8 cellular contexts compared by ENCODE assay signal in genomic region chr14:68947802-68948201, GRCh38. TPM values are rescaled to one million over a fixed set of nuclear protein-coding genes. Genes with fewer than 3 reads are reported as not detected.
DNase-seq lines count a peak whose midpoint lies in the region; ATAC-seq and TF ChIP-seq lines count a peak whose summit lies in the region.

No MANE protein-coding gene starts in this region.

- no peak overlapping the region for H3K4me3 Mint-ChIP-seq in WTC11

- no peak overlapping the region for H3K14ac ChIP-seq in IMR-90 (replicated peaks; ENCODE audit: low read depth, low read length)

- no peak overlapping the region for H3K18ac ChIP-seq in IMR-90 (ENCODE audit: low read depth, low read length)

- peak overlapping the region; percentile 21; the same call in 1 of the 2 replicates for H3K4ac ChIP-seq in IMR-90 (ENCODE audit: low read depth, low read length)

- H3K56ac ChIP-seq in IMR-90 (ENCODE audit: extremely low read depth, insufficient read depth, low read length): no peak overlapping the region

- H3K27me3 Mint-ChIP-seq in WTC11 (ENCODE audit: low read depth): no peaks in the 10 kb centered on the region

- TF ChIP-seq CTCF in IMR-90 (conservative IDR thresholded peaks at IDR 0.05; ENCODE audit: low read depth, low read length) (no peak), WTC11 (IDR thresholded peaks at IDR 0.05) (no peak), hepatocyte (IDR thresholded peaks at IDR 0.05; ENCODE audit: poor library complexity) (no peak), testis (IDR thresholded peaks at IDR 0.05) (no peak)

- BruUV-seq in IMR-90 (replicated peaks; lab: Mats Ljungman, UMichigan): no TSS peak

- H3K9me3 ChIP-seq in IMR-90 (ENCODE audit: control insufficient read depth, insufficient read depth, low read length) (no peaks in the 10 kb centered on the region), hepatocyte (ENCODE audit: low read depth) (no peaks in the 10 kb centered on the region), testis (no peaks in the 10 kb centered on the region)

- no peak overlapping the region for H2BK15ac ChIP-seq in IMR-90 (ENCODE audit: low read depth, low read length)

- peak overlapping the region; percentile 54; the same call in 1 of the 2 replicates for H3K23ac ChIP-seq in IMR-90 (ENCODE audit: low read depth, low read length)

- H4K5ac ChIP-seq in IMR-90 (ENCODE audit: low read depth, low read length): no peak overlapping the region

- DNase-seq in IMR-90 (peak; percentile 42), WTC11 (ENCODE audit: low spot score) (no peak), hepatocyte (ENCODE audit: low spot score) (peak; percentile 83), testis (peak; percentile 41), G401 (ENCODE audit: low spot score) (no peak), inferior parietal cortex (ENCODE audit: extremely low spot score) (no peak)

- dilution Hi-C loops in IMR-90 (cut with HindIII; ENCODE audit: low sequenced_read_pairs, unreplicated experiment): no loop called here

- H3K79me1 ChIP-seq in IMR-90 (ENCODE audit: low read depth in 1 of 2, low read length in 2 of 2): peaks cover 0 to 60% of the 10 kb centered on the region in 2 experiments; a peak in 2 of 4 replicates

- H4K91ac ChIP-seq in IMR-90 (ENCODE audit: insufficient read depth, low read depth, low read length): no peak overlapping the region

- no peak overlapping the region for H3K27ac Mint-ChIP-seq in WTC11

- H2AFZ ChIP-seq in IMR-90 (replicated peaks; ENCODE audit: low read length, poor library complexity): peak overlapping the region; percentile 14
- H2AFZ ChIP-seq in hepatocyte: no peak overlapping the region

- H3K27ac ChIP-seq in IMR-90 (ENCODE audit: insufficient read depth, low read length): peak overlapping the region; percentile 41; the same call in 1 of the 2 replicates
- H3K27ac ChIP-seq in hepatocyte: peak overlapping the region; percentile 65
- peak overlapping the region in 1 of 2 donors; percentile 72 for H3K27ac ChIP-seq in testis

- H3K9ac ChIP-seq in IMR-90 (ENCODE audit: low read depth, low read length): no peak overlapping the region

- no peaks in the 10 kb centered on the region; the same call in 1 of the 2 replicates for H3K36me3 Mint-ChIP-seq in WTC11

- H3K4me3 ChIP-seq in IMR-90 (ENCODE audit: insufficient read depth, low read depth, low read length) (no peak overlapping the region), hepatocyte (no peak overlapping the region), testis (no peak overlapping the region)

- H3K9me1 ChIP-seq in IMR-90 (ENCODE audit: insufficient read depth, low read length): peaks cover 59% of the 10 kb centered on the region

- H2AK9ac ChIP-seq in IMR-90 (replicated peaks; ENCODE audit: low read depth, low read length, poor library complexity): peak overlapping the region; percentile 53

- peaks cover 79% of the 10 kb centered on the region for H3K4me1 Mint-ChIP-seq in WTC11

- H4K8ac ChIP-seq in IMR-90 (ENCODE audit: low read depth in 2 of 2, low read length in 2 of 2): peak overlapping the region in 1 of 2 experiments; percentile 43; a peak in 2 of 4 replicates

- POLR2A ChIA-PET in IMR-90 (lab: Charles Lee; ENCODE audit: unreplicated experiment): interaction anchor here (0.6 kb wide), 1 partner anchor 97 kb away, joined by 3 read pairs; no protein-coding TSS in a partner anchor
- POLR2A ChIA-PET in WTC11 (lab: Charles Lee): interaction anchor here (1.0 to 1.4 kb wide), 3 partner anchors 8 to 79 kb away, joined by 3 read pairs; no protein-coding TSS in a partner anchor

- intact Hi-C loops in IMR-90 (cut with micrococcal nuclease) (no loop called here), testis (cut with DNase I; ENCODE audit: low total_unique reads) (no loop called here)

- H3K79me2 ChIP-seq in hepatocyte: peaks cover 96% of the 10 kb centered on the region

- H3K36me3 ChIP-seq in IMR-90 (ENCODE audit: control insufficient read depth, insufficient read depth, low read length) (peaks cover 25% of the 10 kb centered on the region), hepatocyte (replicated peaks; ENCODE audit: insufficient read depth, low read depth) (no peaks in the 10 kb centered on the region), testis (ENCODE audit: low read depth, missing control alignments) (no peaks in the 10 kb centered on the region)

- in situ Hi-C loops in IMR-90 (cut with MboI; ENCODE audit: low sequenced_read_pairs): no loop called here
- in situ Hi-C loops in G401 (cut with HindIII; ENCODE audit: low sequenced_read_pairs): no loop called here

- CTCF ChIA-PET in IMR-90 (lab: Yijun Ruan, JAX): interaction anchor here (0.8 kb wide), 1 partner anchor 154 kb away, joined by 3 read pairs; no protein-coding TSS in a partner anchor
- CTCF ChIA-PET in WTC11 (lab: Charles Lee): interaction anchor here (0.6 to 1.9 kb wide), 5 partner anchors 10 to 468 kb away, joined by 3 to 6 read pairs (median 4); no protein-coding TSS in a partner anchor

- no peaks in the 10 kb centered on the region for H3K9me3 Mint-ChIP-seq in WTC11

- H4K20me1 ChIP-seq in IMR-90 (ENCODE audit: insufficient read depth, low read length): peaks cover 100% of the 10 kb centered on the region
- peaks cover 9% of the 10 kb centered on the region for H4K20me1 ChIP-seq in hepatocyte (ENCODE audit: insufficient read depth, poor library complexity, severe bottlenecking)

- peak overlapping the region; percentile 35 for H2BK5ac ChIP-seq in IMR-90 (ENCODE audit: low read depth, low read length, poor library complexity, severe bottlenecking)

- H3K9me2 ChIP-seq in hepatocyte (replicated peaks; ENCODE audit: insufficient read depth): no peaks in the 10 kb centered on the region

- H3K4me1 ChIP-seq in IMR-90 (ENCODE audit: control insufficient read depth, insufficient read depth, low read length) (peaks cover 73% of the 10 kb centered on the region), hepatocyte (ENCODE audit: insufficient read depth) (peaks cover 70% of the 10 kb centered on the region), testis (peaks cover 54% of the 10 kb centered on the region)

- no CpG with 5 or more reads among the region's 8 CpGs for WGBS in IMR-90 (ENCODE audit: extremely low coverage in 2 of 2, insufficient read length in 1 of 2), 2 experiments
- 26% methylated on average over 8 of the region's 8 CpGs for WGBS in hepatocyte (ENCODE audit: low lambda C conversion rate, missing lambda C conversion rate)
- 10 to 24% methylated on average over 2 to 8 of the region's 8 CpGs for WGBS in testis, 2 donors

- no peak for ATAC-seq in IMR-90 (ENCODE audit: low read depth)
- no peak for ATAC-seq in WTC11
- ATAC-seq in GM19395 (IDR thresholded peaks at IDR 0.05; ENCODE audit: unreplicated experiment): no peak
- ATAC-seq in HG03135 (IDR thresholded peaks at IDR 0.05; ENCODE audit: unreplicated experiment): no peak

- no peaks in the 10 kb centered on the region for H3K27me3 ChIP-seq in IMR-90 (ENCODE audit: control insufficient read depth, insufficient read depth, low read length)
- H3K27me3 ChIP-seq in hepatocyte: no peaks in the 10 kb centered on the region
- H3K27me3 ChIP-seq in testis: no peaks in the 10 kb centered on the region

- H3K4me2 ChIP-seq in IMR-90 (ENCODE audit: low read depth, low read length) (no peak overlapping the region; the same call in 1 of the 2 replicates), hepatocyte (peak overlapping the region; percentile 60)

- H2AK5ac ChIP-seq in IMR-90 (ENCODE audit: low read depth, low read length): peak overlapping the region; percentile 57; the same call in 1 of the 2 replicates

- no peak overlapping the region; the same call in 1 of the 2 replicates for H2BK120ac ChIP-seq in IMR-90 (ENCODE audit: low read depth, low read length)

- no peak overlapping the region for H2BK20ac ChIP-seq in IMR-90 (ENCODE audit: low read depth, low read length)

- TF ChIP-seq RAD21 in IMR-90 (IDR thresholded peaks at IDR 0.05; ENCODE audit: low read length): no peak

- TF ChIP-seq POLR2A in IMR-90 (IDR thresholded peaks at IDR 0.05; ENCODE audit: low read depth, low read length): no peak
- TF ChIP-seq POLR2A in testis (IDR thresholded peaks at IDR 0.05): no peak

TF ChIP-seq in IMR-90, 13 proteins besides CTCF, POLR2A, EP300 and RAD21 (continues in another document):
- TF ChIP-seq BHLHE40 (IDR thresholded peaks at IDR 0.05; ENCODE audit: low read depth, low read length): no peak
- no peak for TF ChIP-seq NFE2L2 (IDR thresholded peaks at IDR 0.05; ENCODE audit: low read depth, low read length)
- no peak for TF ChIP-seq RFX5 (IDR thresholded peaks at IDR 0.05; ENCODE audit: low read depth, low read length)
- no peak for TF ChIP-seq MAFK (IDR thresholded peaks at IDR 0.05; ENCODE audit: low read depth, low read length)
- TF ChIP-seq CEBPB (IDR thresholded peaks at IDR 0.05; ENCODE audit: low read depth, low read length): no peak
- TF ChIP-seq FOS (IDR thresholded peaks at IDR 0.05; ENCODE audit: low read depth, low read length): no peak
- no peak for TF ChIP-seq RCOR1 (IDR thresholded peaks at IDR 0.05; ENCODE audit: insufficient replicate concordance, low read length)
- TF ChIP-seq MAZ (IDR thresholded peaks at IDR 0.05; ENCODE audit: borderline replicate concordance, low read depth, low read length): no peak
- TF ChIP-seq CHD1 (IDR thresholded peaks at IDR 0.05; ENCODE audit: low read depth, low read length): no peak

TF ChIP-seq in WTC11, 78 proteins besides CTCF, POLR2A, EP300 and RAD21 (continues in another document):
- TF ChIP-seq EMX1 (CRISPR knock-in tag; IDR thresholded peaks at IDR 0.05): no peak

RNA-seq across cellular contexts. Expression of gene ACTN1, which starts 31.3 kb away (rescaled TPM):
- 648 and 684 TPM in 2 replicates for total RNA-seq in IMR-90 (2012; rRNA removed)
- 766 and 895 TPM in 2 replicates for polyA plus RNA-seq in IMR-90 (2012; rRNA removed)
- polyA plus RNA-seq in IMR-90 (2012; cell fraction: cytosol; rRNA removed): 676 and 750 TPM in 2 replicates
- polyA plus RNA-seq in IMR-90 (2012; cell fraction: nucleus; rRNA removed; ENCODE audit: low replicate concordance): 1,803 and 1,926 TPM in 2 replicates
- total RNA-seq in WTC11 (2021): 196 to 198 TPM (median 197 TPM) in 3 replicates
- 82.2 and 88.0 TPM in 2 replicates for total RNA-seq in hepatocyte
- polyA plus RNA-seq in hepatocyte: 157 and 163 TPM in 2 replicates
- 10 to 100 TPM; 51.0 to 69.5 TPM for total RNA-seq in testis
- polyA plus RNA-seq in testis (ENCODE audit: insufficient read depth, low read depth, low replicate concordance): 82.3 TPM
- 78.8 and 90.9 TPM in 2 replicates for total RNA-seq in G401 (2014; rRNA removed; shearing (Covaris generic))

Comparison
In these comparisons a context has a peak if more than half of its experiments do, and no peak if none do; other contexts are left out.
1. DNase-seq: peak in IMR-90 (single experiment), hepatocyte (single experiment) and testis (single experiment); none in WTC11 (single experiment), G401 (single experiment) and inferior parietal cortex (single experiment).